11 cellular contexts compared by ENCODE assay signal in genomic region chr4:165118256-165118909, GRCh38. TPM values are rescaled to one million over a fixed set of nuclear protein-coding genes. Genes with fewer than 3 reads are reported as not detected.
DNase-seq lines count a peak whose midpoint lies in the region; ATAC-seq and TF ChIP-seq lines count a peak whose summit lies in the region.
"Had no signal": no experiment of that assay in that cellular context is flagged by ENCODE, and none has a peak within 500 bp of the region (broad histone marks: within the 10 kb centered on the region; RNA-seq: fewer than 3 reads in every experiment).

No MANE protein-coding gene starts in this region.

- TF ChIP-seq CTCF in testis (IDR thresholded peaks at IDR 0.05): no peak

- TF ChIP-seq POLR2A in testis (IDR thresholded peaks at IDR 0.05): no peak

- no peak overlapping the region for H3K27ac ChIP-seq in testis

- no peak overlapping the region for H3K27ac Mint-ChIP-seq in natural killer cell treated with Interleukin-12 subunit alpha and Interleukin-12 subunit beta and Interleukin-15 and Interleukin-18, amount 100 ng/mL, for 72 hours
- H3K27ac Mint-ChIP-seq in activated T-helper 17 cell treated with anti-CD3 and anti-CD28 coated beads, Interleukin-2, amount 50 U/mL, for 72 hours: no peak overlapping the region
- H3K27ac Mint-ChIP-seq: activated naive CD8-positive, alpha-beta T cell treated with anti-CD3 and anti-CD28 coated beads, Interleukin-2, amount 50 U/mL, for 24 hours had no signal

- DNase-seq in astrocyte of the hippocampus (ENCODE audit: low read depth, low spot score) (peak; percentile 11), Right ventricle myocardium inferior (ENCODE audit: missing footprints) (no peak), testis (no peak)
- DNase-seq in natural killer cell treated with Interleukin-12 subunit alpha and Interleukin-12 subunit beta and Interleukin-15 and Interleukin-18, amount 100 ng/mL, for 72 hours (ENCODE audit: low spot score): no peak
- DNase-seq: activated naive CD8-positive, alpha-beta T cell treated with anti-CD3 and anti-CD28 coated beads, Interleukin-2, amount 50 U/mL, for 24 hours; effector CD8-positive, alpha-beta T cell; NCI-H1436 treated with DMSO at 0.1 percent for 48 hours had no signal

- no peak overlapping the region for H3K4me3 ChIP-seq in testis

- H3K9me3 Mint-ChIP-seq in natural killer cell treated with Interleukin-12 subunit alpha and Interleukin-12 subunit beta and Interleukin-15 and Interleukin-18, amount 100 ng/mL, for 72 hours: no peaks in the 10 kb centered on the region
- no peaks in the 10 kb centered on the region for H3K9me3 Mint-ChIP-seq in activated T-helper 17 cell treated with anti-CD3 and anti-CD28 coated beads, Interleukin-2, amount 50 U/mL, for 72 hours
- H3K9me3 Mint-ChIP-seq: activated naive CD8-positive, alpha-beta T cell treated with anti-CD3 and anti-CD28 coated beads, Interleukin-2, amount 50 U/mL, for 24 hours had no signal

- no peaks in the 10 kb centered on the region for H3K36me3 ChIP-seq in testis (ENCODE audit: low read depth, missing control alignments)

- intact Hi-C loops in Right ventricle myocardium inferior (cut with DNase I): loop anchor here (10.0 kb wide), 1 partner anchor 86 kb away; the partner anchor contains the start of gene KLHL2
- intact Hi-C loops in testis (cut with DNase I; ENCODE audit: low total_unique reads): no loop called here

- peak; percentile 73 for ATAC-seq in GM19035 (IDR thresholded peaks at IDR 0.05; ENCODE audit: unreplicated experiment)
- ATAC-seq in GM21723 (IDR thresholded peaks at IDR 0.05; ENCODE audit: unreplicated experiment): peak; percentile 89
- peak; percentile 90 for ATAC-seq in HG03097 (IDR thresholded peaks at IDR 0.05; ENCODE audit: low FRiP score, unreplicated experiment)
- no peak for ATAC-seq in natural killer cell treated with Interleukin-12 subunit alpha and Interleukin-12 subunit beta and Interleukin-15 and Interleukin-18, amount 100 ng/mL, for 72 hours
- no peak for ATAC-seq in Right ventricle myocardium inferior
- ATAC-seq in activated T-helper 17 cell treated with anti-CD3 and anti-CD28 coated beads, Interleukin-2, amount 50 U/mL, for 72 hours (replicated peaks): no peak
- ATAC-seq: activated naive CD8-positive, alpha-beta T cell treated with anti-CD3 and anti-CD28 coated beads, Interleukin-2, amount 50 U/mL, for 24 hours had no signal

- no peaks in the 10 kb centered on the region for H3K36me3 Mint-ChIP-seq in natural killer cell treated with Interleukin-12 subunit alpha and Interleukin-12 subunit beta and Interleukin-15 and Interleukin-18, amount 100 ng/mL, for 72 hours
- H3K36me3 Mint-ChIP-seq in activated T-helper 17 cell treated with anti-CD3 and anti-CD28 coated beads, Interleukin-2, amount 50 U/mL, for 72 hours (ENCODE audit: low read depth): no peaks in the 10 kb centered on the region

- no peaks in the 10 kb centered on the region for H3K9me3 ChIP-seq in testis

- no peaks in the 10 kb centered on the region for H3K4me1 ChIP-seq in testis

- H3K4me3 Mint-ChIP-seq in natural killer cell treated with Interleukin-12 subunit alpha and Interleukin-12 subunit beta and Interleukin-15 and Interleukin-18, amount 100 ng/mL, for 72 hours: no peak overlapping the region
- H3K4me3 Mint-ChIP-seq in activated T-helper 17 cell treated with anti-CD3 and anti-CD28 coated beads, Interleukin-2, amount 50 U/mL, for 72 hours: no peak overlapping the region
- H3K4me3 Mint-ChIP-seq: activated naive CD8-positive, alpha-beta T cell treated with anti-CD3 and anti-CD28 coated beads, Interleukin-2, amount 50 U/mL, for 24 hours had no signal

- peaks cover under 1 to 3% of the 10 kb centered on the region in 2 donors for H3K4me1 Mint-ChIP-seq in natural killer cell treated with Interleukin-12 subunit alpha and Interleukin-12 subunit beta and Interleukin-15 and Interleukin-18, amount 100 ng/mL, for 72 hours (ENCODE audit: low read depth in 2 of 2)
- no peaks in the 10 kb centered on the region for H3K4me1 Mint-ChIP-seq in activated T-helper 17 cell treated with anti-CD3 and anti-CD28 coated beads, Interleukin-2, amount 50 U/mL, for 72 hours

- 41 to 54% methylated on average over 4 of the region's 4 CpGs for whole genome bisulfite sequencing in testis, 2 donors

- peaks cover 13 to 14% of the 10 kb centered on the region in 2 donors for H3K27me3 Mint-ChIP-seq in natural killer cell treated with Interleukin-12 subunit alpha and Interleukin-12 subunit beta and Interleukin-15 and Interleukin-18, amount 100 ng/mL, for 72 hours
- peaks cover 8% of the 10 kb centered on the region for H3K27me3 Mint-ChIP-seq in activated T-helper 17 cell treated with anti-CD3 and anti-CD28 coated beads, Interleukin-2, amount 50 U/mL, for 72 hours

- no peaks in the 10 kb centered on the region for H3K27me3 ChIP-seq in testis

RNA-seq across cellular contexts. Expression of gene TMEM192, which starts 5.7 kb away (rescaled TPM):
- total RNA-seq in natural killer cell treated with Interleukin-12 subunit alpha and Interleukin-12 subunit beta and Interleukin-15 and Interleukin-18, amount 100 ng/mL, for 72 hours: 10 to 100 TPM; 12.2 to 15.5 TPM
- total RNA-seq in Right ventricle myocardium inferior (14.9 TPM), testis (10 to 100 TPM; 16.8 to 21.7 TPM)
- total RNA-seq in activated T-helper 17 cell treated with anti-CD3 and anti-CD28 coated beads, Interleukin-2, amount 50 U/mL, for 72 hours: 10 to 100 TPM in 1 of 2 donors, 1 to 10 TPM in 1; 7.8 to 17.9 TPM
- 25.3 TPM for polyA plus RNA-seq in testis (ENCODE audit: insufficient read depth, low read depth, low replicate concordance)

Comparison
In these comparisons a context has a peak if more than half of its experiments do, and no peak if none do; other contexts are left out.
1. ATAC-seq: peak in GM19035 (single experiment), GM21723 (single experiment) and HG03097 (single experiment); none in natural killer cell treated with Interleukin-12 subunit alpha and Interleukin-12 subunit beta and Interleukin-15 and Interleukin-18, amount 100 ng/mL, for 72 hours (0 of 2), Right ventricle myocardium inferior (single experiment) and activated T-helper 17 cell treated with anti-CD3 and anti-CD28 coated beads, Interleukin-2, amount 50 U/mL, for 72 hours (single experiment).